8 cellular contexts compared by ENCODE assay signal in the genomic region with DNA sequence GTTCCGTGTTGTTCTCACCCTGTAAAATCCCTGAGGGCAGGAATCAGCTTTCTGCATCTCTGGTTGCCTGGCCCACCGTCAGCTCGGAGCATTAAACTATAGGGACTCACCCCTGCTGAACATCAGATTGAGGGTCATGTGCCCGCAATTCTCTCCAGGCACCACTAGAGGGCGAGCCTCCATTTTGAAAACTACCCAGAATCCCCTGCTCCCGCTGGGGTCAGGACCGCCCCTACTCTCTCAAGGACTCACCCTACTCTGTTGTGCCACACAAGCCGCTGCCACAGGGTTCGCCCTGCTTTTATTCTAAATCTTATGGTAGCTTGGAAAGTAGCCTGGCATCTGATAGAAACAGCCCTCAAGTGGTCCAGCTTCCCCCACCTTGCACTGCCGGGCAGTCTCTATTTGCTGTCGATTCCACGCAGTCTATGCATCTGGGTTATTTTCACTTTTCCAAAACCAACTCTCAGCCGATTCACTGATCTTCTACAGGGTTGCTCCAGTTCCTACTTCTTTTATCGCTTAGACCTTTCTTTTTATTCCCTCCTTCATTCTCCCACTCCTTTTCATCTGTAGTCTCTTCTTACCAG.
DNase-seq lines count a peak whose midpoint lies in the region; ATAC-seq and TF ChIP-seq lines count a peak whose summit lies in the region.

No MANE protein-coding gene starts in this region.

- no peaks in the 10 kb centered on the region for H3K79me2 ChIP-seq in PC-9 (ENCODE audit: low read depth)

- H3K27ac ChIP-seq in PC-9 = no peak overlapping the region

- POLR2A ChIA-PET in PC-9 (lab: Charles Lee; ENCODE audit: unreplicated experiment) = no interaction called here

- peak overlapping the region; percentile 46 for H3K4me2 ChIP-seq in PC-9

- no peaks in the 10 kb centered on the region for H4K20me1 ChIP-seq in PC-9 (ENCODE audit: insufficient read depth)

- CTCF ChIA-PET in PC-9 (lab: Charles Lee) = no interaction called here

- H3K4me3 ChIP-seq in PC-9 (no peak overlapping the region; the same call in 1 of the 2 replicates), epithelial cell of proximal tubule (ENCODE audit: low read depth, low read length) (no peak overlapping the region), mucosa of descending colon (no peak overlapping the region)

- H3K9me3 ChIP-seq in PC-9 (ENCODE audit: insufficient read depth, low read depth) (no peaks in the 10 kb centered on the region), mucosa of descending colon (no peaks in the 10 kb centered on the region)

- intact Hi-C loops in PC-9 (cut with micrococcal nuclease; ENCODE audit: unreplicated experiment) = loop anchor here (10.0 kb wide), 1 partner anchor 934 kb away; no protein-coding TSS in a partner anchor
- intact Hi-C loops in mucosa of descending colon (cut with DNase I, micrococcal nuclease) = no loop called here

- peaks cover 15% of the 10 kb centered on the region; the same call in 1 of the 2 replicates for H3K27me3 ChIP-seq in PC-9 (ENCODE audit: insufficient read depth, low read depth)

- no peaks in the 10 kb centered on the region for H3K9me2 ChIP-seq in PC-9 (ENCODE audit: insufficient read depth)

- no TSS peak for BruUV-seq in PC-9 (replicated peaks; lab: Mats Ljungman, UMichigan)

- peak overlapping the region; percentile 60; the same call in 1 of the 2 replicates for H2AFZ ChIP-seq in PC-9

- no peaks in the 10 kb centered on the region for H3K4me1 ChIP-seq in PC-9 (replicated peaks; ENCODE audit: insufficient read depth)
- no peaks in the 10 kb centered on the region for H3K4me1 ChIP-seq in mucosa of descending colon (ENCODE audit: low read depth)

- H3F3A ChIP-seq in PC-9 (ENCODE audit: insufficient read depth, low read depth) = no peaks in the 10 kb centered on the region

- TF ChIP-seq CTCF in PC-9 (conservative IDR thresholded peaks at IDR 0.05) = peak; percentile 87
- peak; percentile 66 for TF ChIP-seq CTCF in epithelial cell of proximal tubule (conservative IDR thresholded peaks at IDR 0.05; ENCODE audit: low read depth, low read length)
- no peak for TF ChIP-seq CTCF in mucosa of descending colon (IDR thresholded peaks at IDR 0.05)

- no peaks in the 10 kb centered on the region for H3K36me3 ChIP-seq in PC-9 (ENCODE audit: low read depth)
- H3K36me3 ChIP-seq in mucosa of descending colon (ENCODE audit: low read depth) = no peaks in the 10 kb centered on the region

- peak; percentile 75 for ATAC-seq in HG02623 (IDR thresholded peaks at IDR 0.05; ENCODE audit: unreplicated experiment)
- ATAC-seq in mucosa of descending colon = no peak

- DNase-seq in activated effector memory CD4-positive, alpha-beta T cell treated with anti-CD3 and anti-CD28 coated beads, Interleukin-2, amount 50 U/mL, for 16 hours = peak; percentile 68
- DNase-seq in activated effector memory CD4-positive, alpha-beta T cell treated with Interleukin-2 at 50 U/mL for 16 hours = no peak
- DNase-seq in PC-9 (no peak), epithelial cell of proximal tubule (ENCODE audit: low read depth) (no peak), mucosa of descending colon (no peak), superior temporal gyrus (ENCODE audit: extremely low spot score) (no peak)
- DNase-seq in stimulated activated CD4-positive, alpha-beta T cell treated with anti-CD3 and anti-CD28 coated beads, Interleukin-1b, Interleukin-23, amount 100 ng/mL, for 24 hours (ENCODE audit: low read depth in 4 of 4, low spot score in 1 of 4) = peak in 3 of 4 experiments; percentile 5 to 7 (median 5)

Comparison
In these comparisons a context has a peak if more than half of its experiments do, and no peak if none do; other contexts are left out.
1. DNase-seq: peak in activated effector memory CD4-positive, alpha-beta T cell treated with anti-CD3 and anti-CD28 coated beads, Interleukin-2, amount 50 U/mL, for 16 hours (single experiment) and stimulated activated CD4-positive, alpha-beta T cell treated with anti-CD3 and anti-CD28 coated beads, Interleukin-1b, Interleukin-23, amount 100 ng/mL, for 24 hours (3 of 4); none in activated effector memory CD4-positive, alpha-beta T cell treated with Interleukin-2 at 50 U/mL for 16 hours (single experiment), PC-9 (0 of 2), epithelial cell of proximal tubule (single experiment), mucosa of descending colon (0 of 3) and superior temporal gyrus (single experiment).